In genomic region chr10:52215745-52216361, GRCh38 we compare ENCODE assay signal across 8 cellular contexts.
DNase-seq lines count a peak whose midpoint lies in the region; ATAC-seq, FAIRE-seq and TF ChIP-seq lines count a peak whose summit lies in the region.

No MANE protein-coding gene starts in this region.

- intact Hi-C loops in K562 (cut with micrococcal nuclease), result loop anchor here (1.0 to 10.0 kb wide), 3 partner anchors 829 to 1421 kb away; no protein-coding TSS in a partner anchor

- ATAC-seq in GM21515 (IDR thresholded peaks at IDR 0.05; ENCODE audit: unreplicated experiment), result peak; percentile 71
- peak; percentile 41 for ATAC-seq in HG03575 (IDR thresholded peaks at IDR 0.05; ENCODE audit: extremely low read depth, insufficient number of reproducible peaks, low FRiP score, unreplicated experiment)
- ATAC-seq in K562, result peak; percentile 83

- CTCF ChIA-PET in K562 (lab: Yijun Ruan, JAX; ENCODE audit: low intra/inter-chr PET ratio), result interaction anchor here (0.6 to 2.2 kb wide), 6 partner anchors 468 to 1226 kb away, joined by 3 to 9 read pairs (median 6); no protein-coding TSS in a partner anchor

- no peaks in the 10 kb centered on the region for H3K9me1 ChIP-seq in K562 (ENCODE audit: control insufficient read depth, insufficient read depth, low read length)

- no peak overlapping the region for H2AFZ ChIP-seq in K562 (ENCODE audit: low read depth, low read length)

- TF ChIP-seq RAD21 in K562 (CRISPR knock-in tag; conservative IDR thresholded peaks at IDR 0.05 in 1 of 2, IDR thresholded peaks at IDR 0.05 in 1 of 2), result peak; percentile 87 to 95

- TF ChIP-seq EP300 in K562 (IDR thresholded peaks at IDR 0.05; ENCODE audit: low read length), result no peak

- H3K9ac ChIP-seq in K562 (ENCODE audit: insufficient read depth in 1 of 2, low read depth in 2 of 2, low read length in 2 of 2), result no peak overlapping the region

- in situ Hi-C loops in K562 (cut with MboI), result loop anchor here (25.0 kb wide), 1 partner anchor 1204 kb away; no protein-coding TSS in a partner anchor

- H3K27me3 ChIP-seq in Peyer's patch (no peaks in the 10 kb centered on the region), K562 (ENCODE audit: control insufficient read depth in 2 of 2, insufficient read depth in 2 of 2, low read length in 2 of 2) (no peaks in the 10 kb centered on the region)

- H3K4me2 ChIP-seq in K562 (ENCODE audit: insufficient read depth, low read length), result no peak overlapping the region

- no peaks in the 10 kb centered on the region for H4K20me1 ChIP-seq in K562 (replicated peaks; ENCODE audit: control insufficient read depth, insufficient read depth, low read length)

- H3K4me1 ChIP-seq in Peyer's patch (peaks cover 0 to 14% (median 3%) of the 10 kb centered on the region in 4 donors), K562 (replicated peaks in 1 of 2; ENCODE audit: control insufficient read depth in 2 of 2, insufficient read depth in 2 of 2, low read length in 2 of 2) (no peaks in the 10 kb centered on the region)

- no TSS peak for BruUV-seq in K562 (replicated peaks; lab: Mats Ljungman, UMichigan)

- DNase-seq in activated CD8-positive, alpha-beta memory T cell treated with anti-CD3 and anti-CD28 coated beads, Interleukin-2, amount 50 U/mL, for 1 hour (ENCODE audit: extremely low read depth), result peak; percentile 2
- no peak for DNase-seq in activated CD8-positive, alpha-beta memory T cell treated with anti-CD3 and anti-CD28 coated beads, Interleukin-2, amount 50 U/mL, for 48 hours
- DNase-seq in Peyer's patch, result peak in 1 of 3 donors; percentile 66
- DNase-seq in K562 (ENCODE audit: extremely low read depth in 1 of 4, low spot score in 3 of 4), result peak; percentile 41 to 68 (median 43)
- DNase-seq in inferior parietal cortex (ENCODE audit: extremely low spot score), result peak; percentile 83
- DNase-seq in stimulated activated CD4-positive, alpha-beta T cell treated with anti-CD3 and anti-CD28 coated beads, TNF-alpha, amount 100 ng/mL, for 24 hours (ENCODE audit: low read depth in 3 of 3), result peak in 2 of 3 experiments; percentile 4 to 21

- H3K9me3 ChIP-seq in Peyer's patch (no peaks in the 10 kb centered on the region), K562 (replicated peaks; ENCODE audit: control insufficient read depth, insufficient read depth, low read depth, low read length) (no peaks in the 10 kb centered on the region)

- H3K27ac ChIP-seq in Peyer's patch (no peak overlapping the region), K562 (ENCODE audit: extremely low read depth, low read depth, low read length) (no peak overlapping the region)

- TF ChIP-seq CTCF in Peyer's patch (IDR thresholded peaks at IDR 0.05) (peak; percentile 50 to 94 (median 89)), K562 (IDR thresholded peaks at IDR 0.05 in 2 of 3, conservative IDR thresholded peaks at IDR 0.05 in 1 of 3; ENCODE audit: insufficient read depth in 2 of 3, low read depth in 1 of 3, low read length in 3 of 3) (peak; percentile 56 to 83 (median 65); a peak in 5 of 6 replicates)

- H3K4me3 ChIP-seq in Peyer's patch (no peak overlapping the region), K562 (no peak overlapping the region)

- POLR2A ChIA-PET in K562 (lab: Yijun Ruan, JAX), result no interaction called here

- TF ChIP-seq POLR2A in Peyer's patch (IDR thresholded peaks at IDR 0.05), result no peak
- TF ChIP-seq POLR2A in K562 (conservative IDR thresholded peaks at IDR 0.05), result no peak

- FAIRE-seq in K562 (lab: Jason Lieb, UNC), result peak; percentile 87

- no peaks in the 10 kb centered on the region for H3K79me2 ChIP-seq in K562 (ENCODE audit: control insufficient read depth, insufficient read depth, low read length)

- H3K36me3 ChIP-seq in Peyer's patch (no peaks in the 10 kb centered on the region), K562 (ENCODE audit: control insufficient read depth, insufficient read depth, low read length) (no peaks in the 10 kb centered on the region)

TF ChIP-seq in K562, 482 proteins besides CTCF, POLR2A, EP300 and RAD21 (continues in another document):
- TF ChIP-seq SMC3 (conservative IDR thresholded peaks at IDR 0.05; ENCODE audit: insufficient read depth, low read depth, low read length) (peak; percentile 78), DEAF1 (CRISPR knock-in tag; IDR thresholded peaks at IDR 0.05) (peak; percentile 75), PTRF (tag; IDR thresholded peaks at IDR 0.05) (no peak), RFX5 (IDR thresholded peaks at IDR 0.05; ENCODE audit: low read depth, low read length) (no peak), MAZ (CRISPR knock-in tag; conservative IDR thresholded peaks at IDR 0.05 in 1 of 2, IDR thresholded peaks at IDR 0.05 in 1 of 2) (no peak), ZNF395 (CRISPR knock-in tag; IDR thresholded peaks at IDR 0.05) (no peak), SFPQ (IDR thresholded peaks at IDR 0.05; ENCODE audit: low read depth, low read length) (no peak), ZNF507 (tag; conservative IDR thresholded peaks at IDR 0.05) (no peak), RUNX1 (IDR thresholded peaks at IDR 0.05; ENCODE audit: low read depth) (no peak), SMAD2 (IDR thresholded peaks at IDR 0.05; ENCODE audit: low read depth, low read length) (no peak), TOE1 (IDR thresholded peaks at IDR 0.05; ENCODE audit: borderline replicate concordance) (no peak), TOE1 (CRISPR knock-in tag; IDR thresholded peaks at IDR 0.05; ENCODE audit: borderline replicate concordance, low read depth) (no peak), SMAD3 (CRISPR knock-in tag; conservative IDR thresholded peaks at IDR 0.05) (no peak), POLR2H (tag; IDR thresholded peaks at IDR 0.05; ENCODE audit: low read depth) (no peak), ARID2 (IDR thresholded peaks at IDR 0.05) (peak; percentile 57; the same call in 1 of the 2 replicates), FOXO4 (CRISPR knock-in tag; IDR thresholded peaks at IDR 0.05) (no peak)
